1 cellular context compared by ENCODE assay signal in genomic region chr10:75293456-75293840, GRCh38.
TF ChIP-seq lines count a peak whose summit lies in the region.

No MANE protein-coding gene starts in this region.

TF ChIP-seq in SK-N-SH treated with all-trans-retinoic acid at 6 μM for 48 hours, 23 proteins besides CTCF, POLR2A, EP300 and RAD21 (continued from another document):
- TF ChIP-seq, protein P1, sequence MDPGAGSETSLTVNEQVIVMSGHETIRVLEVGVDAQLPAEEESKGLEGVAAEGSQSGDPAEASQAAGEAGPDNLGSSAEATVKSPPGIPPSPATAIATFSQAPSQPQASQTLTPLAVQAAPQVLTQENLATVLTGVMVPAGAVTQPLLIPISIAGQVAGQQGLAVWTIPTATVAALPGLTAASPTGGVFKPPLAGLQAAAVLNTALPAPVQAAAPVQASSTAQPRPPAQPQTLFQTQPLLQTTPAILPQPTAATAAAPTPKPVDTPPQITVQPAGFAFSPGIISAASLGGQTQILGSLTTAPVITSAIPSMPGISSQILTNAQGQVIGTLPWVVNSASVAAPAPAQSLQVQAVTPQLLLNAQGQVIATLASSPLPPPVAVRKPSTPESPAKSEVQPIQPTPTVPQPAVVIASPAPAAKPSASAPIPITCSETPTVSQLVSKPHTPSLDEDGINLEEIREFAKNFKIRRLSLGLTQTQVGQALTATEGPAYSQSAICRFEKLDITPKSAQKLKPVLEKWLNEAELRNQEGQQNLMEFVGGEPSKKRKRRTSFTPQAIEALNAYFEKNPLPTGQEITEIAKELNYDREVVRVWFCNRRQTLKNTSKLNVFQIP (CRISPR knock-in tag; IDR thresholded peaks at IDR 0.05; ENCODE audit: borderline replicate concordance, low read depth) = no peak
- TF ChIP-seq SNAI2 (CRISPR knock-in tag; IDR thresholded peaks at IDR 0.05) = no peak
- no peak for TF ChIP-seq ZFP30 (CRISPR knock-in tag; IDR thresholded peaks at IDR 0.05)
- no peak for TF ChIP-seq ISL1 (CRISPR knock-in tag; IDR thresholded peaks at IDR 0.05)
- TF ChIP-seq, protein P2, sequence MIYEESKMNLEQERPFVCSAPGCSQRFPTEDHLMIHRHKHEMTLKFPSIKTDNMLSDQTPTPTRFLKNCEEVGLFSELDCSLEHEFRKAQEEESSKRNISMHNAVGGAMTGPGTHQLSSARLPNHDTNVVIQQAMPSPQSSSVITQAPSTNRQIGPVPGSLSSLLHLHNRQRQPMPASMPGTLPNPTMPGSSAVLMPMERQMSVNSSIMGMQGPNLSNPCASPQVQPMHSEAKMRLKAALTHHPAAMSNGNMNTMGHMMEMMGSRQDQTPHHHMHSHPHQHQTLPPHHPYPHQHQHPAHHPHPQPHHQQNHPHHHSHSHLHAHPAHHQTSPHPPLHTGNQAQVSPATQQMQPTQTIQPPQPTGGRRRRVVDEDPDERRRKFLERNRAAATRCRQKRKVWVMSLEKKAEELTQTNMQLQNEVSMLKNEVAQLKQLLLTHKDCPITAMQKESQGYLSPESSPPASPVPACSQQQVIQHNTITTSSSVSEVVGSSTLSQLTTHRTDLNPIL (CRISPR knock-in tag; IDR thresholded peaks at IDR 0.05; ENCODE audit: low read depth) = no peak
